Comparison of ENCODE assay signal across 8 cellular contexts in genomic region chr9:129624168-129624759, GRCh38. TPM values are rescaled to one million over a fixed set of nuclear protein-coding genes. Genes with fewer than 3 reads are reported as not detected.
A peak's percentile ranks its signal among the peaks of the same experiment; 100 is the strongest.
DNase-seq lines count a peak whose midpoint lies in the region; ATAC-seq, FAIRE-seq and TF ChIP-seq lines count a peak whose summit lies in the region.

No MANE protein-coding gene starts in this region.

- peak overlapping the region; percentile 55 for H3K4me3 Mint-ChIP-seq in activated CD8-positive, alpha-beta T cell treated with anti-CD3 and anti-CD28 coated beads for 36 hours
- peak overlapping the region; percentile 63 to 89 for H3K4me3 Mint-ChIP-seq in effector memory CD8-positive, alpha-beta T cell

- peak overlapping the region; percentile 31 to 46; a peak in 3 of 6 replicates for H3K27ac ChIP-seq in A549
- H3K27ac ChIP-seq in neutrophil: peak overlapping the region; percentile 97

- H3K27ac Mint-ChIP-seq in activated CD8-positive, alpha-beta T cell treated with anti-CD3 and anti-CD28 coated beads for 36 hours: peak overlapping the region; percentile 68
- H3K27ac Mint-ChIP-seq in effector memory CD8-positive, alpha-beta T cell: peak overlapping the region; percentile 62 to 96

- FAIRE-seq in A549 (lab: Jason Lieb, UNC) (no peak), urothelium cell line (lab: Jason Lieb, UNC) (no peak)

- peaks cover 27% of the 10 kb centered on the region for H3K27me3 ChIP-seq in neutrophil

- CTCF ChIA-PET in A549 (lab: Yijun Ruan, JAX): interaction anchor here (0.6 to 26.2 kb wide), 56 partner anchors 9 to 762 kb away, joined by 3 to 947 read pairs (median 4); partner anchors contain the start of genes ASB6 and IER5L
- CTCF ChIA-PET in activated CD8-positive, alpha-beta T cell treated with anti-CD3 and anti-CD28 coated beads for 36 hours (lab: Charles Lee): interaction anchor here (0.6 to 10.1 kb wide), 47 partner anchors 10 to 544 kb away, joined by 3 to 131 read pairs (median 4); partner anchors contain the start of gene DOLPP1

- H3K4me1 ChIP-seq in A549 (peaks cover 33% of the 10 kb centered on the region), neutrophil (ENCODE audit: control insufficient read depth in 1 of 2, insufficient read depth in 1 of 2, low read depth in 1 of 2, low read length in 1 of 2) (peaks cover 59 to 63% of the 10 kb centered on the region in 2 experiments)

- no peak overlapping the region for H3K4me3 ChIP-seq in A549
- H3K4me3 ChIP-seq in GM12875 (ENCODE audit: low read depth, low read length): no peak overlapping the region
- H3K4me3 ChIP-seq in neutrophil (ENCODE audit: low read depth in 1 of 2, low read length in 1 of 2): peak overlapping the region; percentile 80 to 93

- peaks cover 20% of the 10 kb centered on the region for H3K36me3 Mint-ChIP-seq in activated CD8-positive, alpha-beta T cell treated with anti-CD3 and anti-CD28 coated beads for 36 hours (ENCODE audit: low read depth)
- H3K36me3 Mint-ChIP-seq in effector memory CD8-positive, alpha-beta T cell (ENCODE audit: insufficient read depth): peaks cover 30% of the 10 kb centered on the region

- H3K9me3 ChIP-seq in A549: no peaks in the 10 kb centered on the region
- H3K9me3 ChIP-seq in neutrophil: no peaks in the 10 kb centered on the region

- H3K4me2 ChIP-seq in A549: no peak overlapping the region

- no peak for TF ChIP-seq EP300 in A549 (IDR thresholded peaks at IDR 0.05)

- H3K36me3 ChIP-seq in neutrophil: no peaks in the 10 kb centered on the region

- 35% methylated on average over 12 of the region's 12 CpGs for WGBS in A549 (ENCODE audit: missing lambda C conversion rate)

- no peaks in the 10 kb centered on the region for H3K9me3 Mint-ChIP-seq in activated CD8-positive, alpha-beta T cell treated with anti-CD3 and anti-CD28 coated beads for 36 hours
- no peaks in the 10 kb centered on the region for H3K9me3 Mint-ChIP-seq in effector memory CD8-positive, alpha-beta T cell

- intact Hi-C loops in activated CD8-positive, alpha-beta T cell treated with anti-CD3 and anti-CD28 coated beads for 36 hours (cut with micrococcal nuclease): no loop called here

- ATAC-seq in A549: peak in 1 of 2 experiments; percentile 53; a peak in 3 of 6 replicates
- peak; percentile 26 for ATAC-seq in activated CD8-positive, alpha-beta T cell treated with anti-CD3 and anti-CD28 coated beads for 36 hours
- no peak for ATAC-seq in effector memory CD8-positive, alpha-beta T cell (replicated peaks)

- H3K27me3 Mint-ChIP-seq in activated CD8-positive, alpha-beta T cell treated with anti-CD3 and anti-CD28 coated beads for 36 hours: peaks cover 13% of the 10 kb centered on the region
- peaks cover 10 to 37% of the 10 kb centered on the region in 2 donors for H3K27me3 Mint-ChIP-seq in effector memory CD8-positive, alpha-beta T cell

- TF ChIP-seq RAD21 in A549 (conservative IDR thresholded peaks at IDR 0.05 in 1 of 2, IDR thresholded peaks at IDR 0.05 in 1 of 2): peak; percentile 77 to 80

- POLR2A ChIA-PET in A549 (lab: Yijun Ruan, JAX): interaction anchor here (0.5 to 3.1 kb wide), 6 partner anchors 15 to 492 kb away, joined by 3 to 21 read pairs (median 4); partner anchors contain the start of gene IER5L
- POLR2A ChIA-PET in activated CD8-positive, alpha-beta T cell treated with anti-CD3 and anti-CD28 coated beads for 36 hours (lab: Charles Lee): interaction anchor here (1.0 to 2.9 kb wide), 5 partner anchors 10 to 485 kb away, joined by 3 to 12 read pairs (median 6); partner anchors contain the start of genes ASB6 and IER5L

- TF ChIP-seq POLR2A in A549 (IDR thresholded peaks at IDR 0.05; ENCODE audit: low read length): no peak

- DNase-seq in A549 (ENCODE audit: low read depth in 1 of 2, low spot score in 1 of 2) (peak; percentile 61 to 79), NCI-H82 (lab: John Stamatoyannopoulos, UW) (peak; percentile 82), urothelium cell line (ENCODE audit: low spot score) (peak; percentile 71), H4 (ENCODE audit: low spot score) (no peak)
- peak; percentile 85 for DNase-seq in activated CD8-positive, alpha-beta T cell treated with anti-CD3 and anti-CD28 coated beads for 36 hours
- DNase-seq in effector memory CD8-positive, alpha-beta T cell: peak; percentile 62 to 67 (median 62)

- peaks cover 39% of the 10 kb centered on the region for H3K4me1 Mint-ChIP-seq in activated CD8-positive, alpha-beta T cell treated with anti-CD3 and anti-CD28 coated beads for 36 hours (ENCODE audit: low read depth)
- peaks cover 33 to 39% of the 10 kb centered on the region in 2 donors for H3K4me1 Mint-ChIP-seq in effector memory CD8-positive, alpha-beta T cell (ENCODE audit: low read depth in 2 of 2)

- peak; percentile 81 for TF ChIP-seq CTCF in A549 (IDR thresholded peaks at IDR 0.05)
- peak; percentile 83 for TF ChIP-seq CTCF in GM12875 (IDR thresholded peaks at IDR 0.05; ENCODE audit: borderline replicate concordance, insufficient read depth, low read depth, low read length)
- peak; percentile 84 for TF ChIP-seq CTCF in activated CD8-positive, alpha-beta T cell treated with anti-CD3 and anti-CD28 coated beads for 36 hours (IDR thresholded peaks at IDR 0.05)
- TF ChIP-seq CTCF in neutrophil (IDR thresholded peaks at IDR 0.05): peak; percentile 62

TF ChIP-seq in A549, 52 proteins besides CTCF, POLR2A, EP300 and RAD21:
- TF ChIP-seq KDM1A (IDR thresholded peaks at IDR 0.05; ENCODE audit: low read depth) (no peak), SMC3 (IDR thresholded peaks at IDR 0.05) (peak; percentile 90)

RNA-seq across cellular contexts. Expression of gene NTMT1, which starts 1.7 kb away (rescaled TPM):
- polyA plus RNA-seq in A549 (2011; rRNA removed) (39.2 and 49.4 TPM in 2 replicates), A549 (2017; fragmentation: RNase III; extraction: RNeasy Plus Mini Kit Qiagen cat#74134 plus additional on column Dnase treatment) (75.8 to 96.4 TPM (median 92.2 TPM) in 3 replicates)
- 114 and 118 TPM in 2 replicates for polyA plus RNA-seq in A549 (2012; cell fraction: cytosol; rRNA removed)
- 71.4 and 87.0 TPM in 2 replicates for polyA plus RNA-seq in A549 (2012; cell fraction: nucleus; rRNA removed)
- polyA minus RNA-seq in A549 (2011; rRNA and poly(A)+ RNA removed): 29.6 and 37.6 TPM in 2 replicates
- total RNA-seq in activated CD8-positive, alpha-beta T cell treated with anti-CD3 and anti-CD28 coated beads for 36 hours: 10 to 100 TPM; 69.5 to 74.4 TPM
- 42.0 and 47.8 TPM in 2 replicates for total RNA-seq in H4 (2014; rRNA removed; shearing (Covaris generic))

RNA-seq across cellular contexts. Expression of gene C9orf50, which starts 3.4 kb away (rescaled TPM):
- 0.10 TPM in 1 of 2 replicates, not detected in the other for polyA plus RNA-seq in A549 (2011; rRNA removed)
- 0.08 TPM in 1 of 2 replicates, not detected in the other for polyA plus RNA-seq in A549 (2012; cell fraction: cytosol; rRNA removed)
- polyA plus RNA-seq in A549 (2012; cell fraction: nucleus; rRNA removed): 0.07 TPM in 1 of 2 replicates, not detected in the other
- 0.05 TPM in 1 of 3 replicates, not detected in the others for polyA plus RNA-seq in A549 (2017; fragmentation: RNase III; extraction: RNeasy Plus Mini Kit Qiagen cat#74134 plus additional on column Dnase treatment)
- not detected in 2 replicates for polyA minus RNA-seq in A549 (2011; rRNA and poly(A)+ RNA removed)
- not detected for total RNA-seq in activated CD8-positive, alpha-beta T cell treated with anti-CD3 and anti-CD28 coated beads for 36 hours
- not detected in 2 replicates for total RNA-seq in H4 (2014; rRNA removed; shearing (Covaris generic))

RNA-seq across cellular contexts. Expression of gene ASB6, which starts 17.7 kb away (rescaled TPM):
- polyA plus RNA-seq in A549 (2011; rRNA removed): 9.2 and 9.4 TPM in 2 replicates
- polyA plus RNA-seq in A549 (2012; cell fraction: cytosol; rRNA removed): 19.0 and 23.7 TPM in 2 replicates
- polyA plus RNA-seq in A549 (2012; cell fraction: nucleus; rRNA removed): 31.4 and 37.7 TPM in 2 replicates
- 16.3 to 17.3 TPM (median 16.3 TPM) in 3 replicates for polyA plus RNA-seq in A549 (2017; fragmentation: RNase III; extraction: RNeasy Plus Mini Kit Qiagen cat#74134 plus additional on column Dnase treatment)
- polyA minus RNA-seq in A549 (2011; rRNA and poly(A)+ RNA removed): 7.4 and 8.4 TPM in 2 replicates
- 10 to 100 TPM; 16.6 TPM for total RNA-seq in activated CD8-positive, alpha-beta T cell treated with anti-CD3 and anti-CD28 coated beads for 36 hours
- total RNA-seq in H4 (2014; rRNA removed; shearing (Covaris generic)): 8.3 and 13.3 TPM in 2 replicates

RNA-seq across cellular contexts. Expression of gene PRRX2, which starts 41.2 kb away (rescaled TPM):
- polyA plus RNA-seq in A549 (2011; rRNA removed): 0.90 and 0.95 TPM in 2 replicates
- 4.3 and 6.6 TPM in 2 replicates for polyA plus RNA-seq in A549 (2012; cell fraction: cytosol; rRNA removed)
- polyA plus RNA-seq in A549 (2012; cell fraction: nucleus; rRNA removed): 3.9 and 5.1 TPM in 2 replicates
- 2.2 to 2.7 TPM (median 2.3 TPM) in 3 replicates for polyA plus RNA-seq in A549 (2017; fragmentation: RNase III; extraction: RNeasy Plus Mini Kit Qiagen cat#74134 plus additional on column Dnase treatment)
- 0.79 and 1.0 TPM in 2 replicates for polyA minus RNA-seq in A549 (2011; rRNA and poly(A)+ RNA removed)
- total RNA-seq in activated CD8-positive, alpha-beta T cell treated with anti-CD3 and anti-CD28 coated beads for 36 hours: 1 to 10 TPM in 1 of 2 experiments, under 1 TPM in 1; 0.85 to 1.2 TPM
- total RNA-seq in H4 (2014; rRNA removed; shearing (Covaris generic)): 16.5 and 18.9 TPM in 2 replicates

Comparison
In these comparisons a context has a peak if more than half of its experiments do, and no peak if none do; other contexts are left out.
1. H3K4me3 ChIP-seq: peak in neutrophil (2 of 2); none in A549 (single experiment) and GM12875 (single experiment).
2. Peak in every context shown above with its lines, with median percentiles within 50 percentile points of each other: CTCF ChIP-seq.